ENCODE assay signal across 8 cellular contexts in the genomic region with DNA sequence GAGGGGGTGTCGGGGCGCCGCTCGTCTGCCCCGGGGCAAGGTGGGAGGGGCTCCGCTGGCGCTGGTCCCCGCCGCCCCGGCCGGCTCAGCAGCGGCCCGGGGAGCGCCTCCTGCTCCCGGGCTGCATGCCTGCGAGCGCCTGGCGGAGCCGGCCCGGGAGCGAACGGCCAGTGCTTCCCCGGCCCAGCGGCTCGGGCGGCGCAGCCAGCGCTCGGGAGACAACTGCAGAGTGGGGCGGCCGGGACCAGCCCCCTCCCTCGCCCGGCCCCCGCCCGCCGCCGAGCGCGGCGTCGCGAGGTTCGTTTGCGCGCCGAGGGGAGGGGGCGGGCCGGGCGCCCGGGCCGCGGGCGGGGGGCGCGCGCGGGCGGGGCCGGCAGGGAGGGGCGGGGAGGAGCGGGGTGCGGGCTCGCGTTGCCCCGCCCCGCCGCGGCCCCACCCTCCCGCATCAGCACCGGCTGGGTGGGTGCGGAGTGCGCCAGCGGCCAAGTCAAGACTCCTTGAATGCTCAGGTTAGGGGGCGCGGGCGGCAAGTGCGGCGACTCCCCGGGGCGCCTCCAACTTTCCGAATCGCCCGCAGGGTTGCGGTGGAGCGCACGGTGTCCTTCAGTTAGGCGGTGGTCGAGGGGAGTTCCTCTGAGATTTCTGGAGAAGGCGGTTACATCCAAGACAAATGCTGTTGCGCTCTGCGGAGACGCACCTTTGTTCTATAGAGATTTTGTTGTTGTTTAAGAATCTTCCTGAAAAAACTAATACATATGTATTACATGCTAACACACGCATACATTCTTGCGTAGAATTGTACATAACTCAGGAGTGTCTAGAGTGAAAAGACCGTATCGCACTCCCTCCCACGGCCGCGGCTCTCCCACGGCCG. TPM values are rescaled to one million over a fixed set of nuclear protein-coding genes. Genes with fewer than 3 reads are reported as not detected.
DNase-seq lines count a peak whose midpoint lies in the region; ATAC-seq and TF ChIP-seq lines count a peak whose summit lies in the region.

A gene with protein sequence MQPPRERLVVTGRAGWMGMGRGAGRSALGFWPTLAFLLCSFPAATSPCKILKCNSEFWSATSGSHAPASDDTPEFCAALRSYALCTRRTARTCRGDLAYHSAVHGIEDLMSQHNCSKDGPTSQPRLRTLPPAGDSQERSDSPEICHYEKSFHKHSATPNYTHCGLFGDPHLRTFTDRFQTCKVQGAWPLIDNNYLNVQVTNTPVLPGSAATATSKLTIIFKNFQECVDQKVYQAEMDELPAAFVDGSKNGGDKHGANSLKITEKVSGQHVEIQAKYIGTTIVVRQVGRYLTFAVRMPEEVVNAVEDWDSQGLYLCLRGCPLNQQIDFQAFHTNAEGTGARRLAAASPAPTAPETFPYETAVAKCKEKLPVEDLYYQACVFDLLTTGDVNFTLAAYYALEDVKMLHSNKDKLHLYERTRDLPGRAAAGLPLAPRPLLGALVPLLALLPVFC (minus strand): TSS at position 231 of the 874 bp plus-strand sequence. CDS start 279 bp downstream, outside the sequence.

- in situ Hi-C loops in gastrocnemius medialis (cut with MboI; ENCODE audit: low sequenced_read_pairs in 4 of 4), result loop anchor here in 1 of 4 donors (25.0 kb wide), 1 partner anchor 373 kb away; no protein-coding TSS in a partner anchor

- H3K27ac ChIP-seq in iPS DF 6.9 (ENCODE audit: low read length) (no peak within 1 kb of the TSS), gastrocnemius medialis (peak within 1 kb of the TSS; percentile 91 to 96 (median 93))

- no peaks in the 10 kb centered on the region for H3K9me3 Mint-ChIP-seq in activated naive CD4-positive, alpha-beta T cell treated with anti-CD3 and anti-CD28 coated beads, Interleukin-2, amount 50 U/mL, for 72 hours

- H3K4me3 ChIP-seq in iPS DF 6.9 (ENCODE audit: low read length) (peak within 1 kb of the TSS; percentile 44; the same call in 1 of the 2 replicates), gastrocnemius medialis (peak within 1 kb of the TSS; percentile 76 to 97 (median 80))

- H3K9me3 ChIP-seq in iPS DF 6.9 (ENCODE audit: control insufficient read depth, insufficient read depth, low read length), result no peaks in the 10 kb centered on the region
- no peaks in the 10 kb centered on the region for H3K9me3 ChIP-seq in gastrocnemius medialis

- H3K27me3 ChIP-seq in iPS DF 6.9 (ENCODE audit: control insufficient read depth, insufficient read depth, low read length) (peaks cover 27% of the 10 kb centered on the region), gastrocnemius medialis (no peaks in the 10 kb centered on the region)

- ATAC-seq in HG02759 (IDR thresholded peaks at IDR 0.05; ENCODE audit: unreplicated experiment) (peak; percentile 28), gastrocnemius medialis (peak; percentile 23 to 36), GM21825 (IDR thresholded peaks at IDR 0.05; ENCODE audit: unreplicated experiment) (no peak), HG03139 (IDR thresholded peaks at IDR 0.05; ENCODE audit: unreplicated experiment) (no peak)
- peak; percentile 25 to 47 for ATAC-seq in activated naive CD4-positive, alpha-beta T cell treated with anti-CD3 and anti-CD28 coated beads, Interleukin-2, amount 50 U/mL, for 72 hours

- intact Hi-C loops in gastrocnemius medialis (cut with DNase I; ENCODE audit: low total_unique reads), result loop anchor here (1.0 to 5.0 kb wide), 7 partner anchors 59 to 528 kb away; partner anchors contain the start of gene CHD2

- peaks cover 0 to 5% of the 10 kb centered on the region in 2 donors for H3K36me3 Mint-ChIP-seq in activated naive CD4-positive, alpha-beta T cell treated with anti-CD3 and anti-CD28 coated beads, Interleukin-2, amount 50 U/mL, for 72 hours

- peak; percentile 45 to 80 for TF ChIP-seq POLR2A in gastrocnemius medialis (IDR thresholded peaks at IDR 0.05)

- no peak for TF ChIP-seq CTCF in gastrocnemius medialis (IDR thresholded peaks at IDR 0.05 in 4 of 5, conservative IDR thresholded peaks at IDR 0.05 in 1 of 5)

- DNase-seq in AG08396 (ENCODE audit: low spot score) (peak; percentile 53), iPS DF 6.9 (ENCODE audit: low read depth, low spot score) (no peak), gastrocnemius medialis (peak in 1 of 2 donors; percentile 68), foreskin melanocyte (no peak)
- DNase-seq in activated naive CD4-positive, alpha-beta T cell treated with anti-CD3 and anti-CD28 coated beads, Interleukin-2, amount 50 U/mL, for 72 hours (ENCODE audit: low spot score in 2 of 2), result peak in 1 of 2 donors; percentile 17

- H3K36me3 ChIP-seq in iPS DF 6.9 (ENCODE audit: control insufficient read depth, insufficient read depth, low read length) (no peaks in the 10 kb centered on the region), gastrocnemius medialis (no peaks in the 10 kb centered on the region)

- no CpG with 5 or more reads among the region's 101 CpGs for WGBS in iPS DF 6.9 (ENCODE audit: insufficient coverage, insufficient read length)

- no peak within 1 kb of the TSS for H3K27ac Mint-ChIP-seq in activated naive CD4-positive, alpha-beta T cell treated with anti-CD3 and anti-CD28 coated beads, Interleukin-2, amount 50 U/mL, for 72 hours

- H3K4me1 ChIP-seq in iPS DF 6.9 (ENCODE audit: control insufficient read depth, insufficient read depth, low read length) (peaks cover 4% of the 10 kb centered on the region), gastrocnemius medialis (peaks cover 43 to 45% of the 10 kb centered on the region in 2 donors)

RNA-seq across cellular contexts. Expression of the gene that starts here (rescaled TPM):
- total RNA-seq in activated naive CD4-positive, alpha-beta T cell treated with anti-CD3 and anti-CD28 coated beads, Interleukin-2, amount 50 U/mL, for 72 hours, result under 1 TPM; 0.18 to 0.32 TPM
- 100 to 1,000 TPM; 150 to 290 (median 184) TPM for total RNA-seq in gastrocnemius medialis

Comparison
In these comparisons a context has a peak if more than half of its experiments do, and no peak if none do; other contexts are left out.
1. RNA of the gene that starts here (total RNA-seq): 150 to 290 TPM in gastrocnemius medialis; 0.18 to 0.32 TPM in activated naive CD4-positive, alpha-beta T cell treated with anti-CD3 and anti-CD28 coated beads, Interleukin-2, amount 50 U/mL, for 72 hours; every median in the first group is over 100 times any median in the second.
2. Peak in ATAC-seq in activated naive CD4-positive, alpha-beta T cell treated with anti-CD3 and anti-CD28 coated beads, Interleukin-2, amount 50 U/mL, for 72 hours; RNA of the gene not detected or under 1 TPM.
3. ATAC-seq: peak in HG02759 (single experiment) and gastrocnemius medialis (2 of 2); none in GM21825 (single experiment) and HG03139 (single experiment).